Comparison of ENCODE assay signal across 1 cellular context in the genomic region with DNA sequence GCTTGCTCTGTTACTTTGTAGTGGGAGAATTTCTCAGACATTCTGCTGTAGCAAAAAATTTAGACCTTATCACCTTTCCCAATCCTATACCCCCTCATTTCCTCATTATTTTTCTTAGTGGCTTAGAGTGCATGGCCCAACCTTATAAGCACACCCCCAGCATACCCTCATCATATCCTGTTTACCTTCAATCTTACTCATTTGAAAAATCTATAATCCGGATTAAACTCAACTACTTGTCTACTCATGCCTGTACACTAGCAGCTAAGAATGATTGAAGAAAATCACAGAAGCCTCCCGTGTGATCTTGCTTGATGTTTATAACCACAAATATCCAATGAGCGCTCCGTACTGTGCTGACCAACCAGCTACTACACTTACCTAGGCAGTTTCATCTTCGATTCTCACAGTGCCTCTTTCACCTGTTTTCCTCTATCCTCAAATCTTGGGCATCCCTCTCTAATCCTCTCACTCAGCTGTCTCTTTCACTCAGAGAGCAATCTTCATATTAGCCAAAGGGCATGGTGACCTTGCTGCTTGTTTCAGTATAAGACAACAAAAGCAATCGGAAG.
TF ChIP-seq lines count a peak whose summit lies in the region.

No MANE protein-coding gene starts in this region.

TF ChIP-seq in H1, 55 proteins besides CTCF, POLR2A, EP300 and RAD21 (continued from another document):
- TF ChIP-seq, protein P1, sequence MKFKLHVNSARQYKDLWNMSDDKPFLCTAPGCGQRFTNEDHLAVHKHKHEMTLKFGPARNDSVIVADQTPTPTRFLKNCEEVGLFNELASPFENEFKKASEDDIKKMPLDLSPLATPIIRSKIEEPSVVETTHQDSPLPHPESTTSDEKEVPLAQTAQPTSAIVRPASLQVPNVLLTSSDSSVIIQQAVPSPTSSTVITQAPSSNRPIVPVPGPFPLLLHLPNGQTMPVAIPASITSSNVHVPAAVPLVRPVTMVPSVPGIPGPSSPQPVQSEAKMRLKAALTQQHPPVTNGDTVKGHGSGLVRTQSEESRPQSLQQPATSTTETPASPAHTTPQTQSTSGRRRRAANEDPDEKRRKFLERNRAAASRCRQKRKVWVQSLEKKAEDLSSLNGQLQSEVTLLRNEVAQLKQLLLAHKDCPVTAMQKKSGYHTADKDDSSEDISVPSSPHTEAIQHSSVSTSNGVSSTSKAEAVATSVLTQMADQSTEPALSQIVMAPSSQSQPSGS (IDR thresholded peaks at IDR 0.05; ENCODE audit: low read length) = no peak
- TF ChIP-seq ZNF274 (IDR thresholded peaks at IDR 0.05; ENCODE audit: borderline replicate concordance, extremely low read depth, low read length) = no peak
- no peak for TF ChIP-seq ASH2L (IDR thresholded peaks at IDR 0.05; ENCODE audit: low read length)
- no peak for TF ChIP-seq NRF1 (IDR thresholded peaks at IDR 0.05; ENCODE audit: low read depth, low read length)
- TF ChIP-seq JUN (IDR thresholded peaks at IDR 0.05; ENCODE audit: low read depth, low read length) = no peak
- TF ChIP-seq MAFK (IDR thresholded peaks at IDR 0.05; ENCODE audit: low read depth, low read length) = no peak
